8 cellular contexts compared by ENCODE assay signal in genomic region chr7:118366363-118366762, GRCh38.
"Had no signal": no experiment of that assay in that cellular context is flagged by ENCODE, and none has a peak within 500 bp of the region (broad histone marks: within the 10 kb centered on the region; RNA-seq: fewer than 3 reads in every experiment).

No MANE protein-coding gene starts in this region.

- H3K9me3 ChIP-seq: HAP-1 had no signal

- FAIRE-seq: HepG2 had no signal

- H3K9ac ChIP-seq: GM23248 had no signal

- H3K4me1 ChIP-seq: HAP-1 had no signal

- DNase-seq: GM23248, GOT3, H7, HFFc6 had no signal

- ATAC-seq: HCT116, HepG2 had no signal

- H3K27ac ChIP-seq: GM23248, HL-60 had no signal

- H3K4me3 ChIP-seq: GM23248, HAP-1 had no signal

- H2AFZ ChIP-seq: GM23248 had no signal

- H3K36me3 ChIP-seq: HAP-1 had no signal
